ENCODE assay signal across 8 cellular contexts in the genomic region with DNA sequence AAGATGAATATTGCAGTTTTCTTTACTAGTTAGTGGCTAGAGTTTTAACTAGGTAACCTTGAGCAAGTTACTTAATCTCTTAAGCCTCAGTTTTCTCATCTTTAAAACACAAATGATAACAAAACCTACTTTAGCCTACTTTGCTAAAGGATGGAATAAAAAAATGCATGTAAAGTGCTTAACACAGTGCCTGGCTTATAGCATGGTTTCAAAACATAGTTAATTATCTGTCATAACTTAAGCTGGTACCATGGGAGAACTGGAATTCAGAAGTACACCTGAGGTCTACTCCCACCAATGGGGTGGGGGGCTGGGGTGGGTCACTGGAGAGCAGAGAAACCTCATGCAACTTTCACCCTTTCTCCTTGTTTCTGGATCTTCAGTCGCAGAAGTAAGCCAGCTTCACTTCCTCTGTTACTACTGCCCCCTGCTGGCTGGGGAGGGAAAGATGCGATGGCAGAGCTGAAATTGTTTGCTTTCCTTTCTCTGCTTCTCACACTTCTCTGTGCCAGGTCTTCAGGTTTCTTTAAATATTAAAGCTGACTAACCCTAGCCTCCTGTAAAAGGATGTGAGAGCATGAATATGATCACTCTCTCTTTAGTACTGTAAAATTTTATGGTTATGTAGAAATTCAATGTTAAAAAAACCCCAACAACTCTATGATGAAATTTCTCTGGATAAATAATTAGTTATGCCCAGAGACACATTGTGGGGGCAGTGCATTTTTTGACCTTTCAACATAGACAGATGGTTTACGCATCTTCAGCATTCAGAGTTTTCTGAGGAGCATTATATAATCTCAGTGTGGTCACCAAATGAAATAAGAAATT.
DNase-seq lines count a peak whose midpoint lies in the region; ATAC-seq and TF ChIP-seq lines count a peak whose summit lies in the region.

No MANE protein-coding gene starts in this region.

- H3K4me1 Mint-ChIP-seq in activated T-cell treated with anti-CD3 and anti-CD28 coated beads, Interleukin-2, amount 50 U/mL, for 24 hours (ENCODE audit: low read depth): no peaks in the 10 kb centered on the region
- H3K4me1 Mint-ChIP-seq in neural progenitor cell: no peaks in the 10 kb centered on the region

- H3K9me3 ChIP-seq in OCI-LY3 (ENCODE audit: insufficient read depth, low read length): no peaks in the 10 kb centered on the region
- no peaks in the 10 kb centered on the region for H3K9me3 ChIP-seq in neural progenitor cell (ENCODE audit: low read depth)
- H3K9me3 ChIP-seq in stomach: peaks cover 0 to 3% (median 0%) of the 10 kb centered on the region in 4 donors

- H3F3A ChIP-seq in neural progenitor cell (ENCODE audit: low read depth): no peaks in the 10 kb centered on the region

- 19 to 30% (median 28%) methylated on average over 3 of the region's 3 CpGs for whole genome bisulfite sequencing in stomach, 5 donors

- H3K79me2 ChIP-seq in OCI-LY3 (ENCODE audit: low read length) (no peaks in the 10 kb centered on the region), neural progenitor cell (ENCODE audit: low read depth) (no peaks in the 10 kb centered on the region)

- H3K36me3 Mint-ChIP-seq in activated T-cell treated with anti-CD3 and anti-CD28 coated beads, Interleukin-2, amount 50 U/mL, for 24 hours (ENCODE audit: low read depth): no peaks in the 10 kb centered on the region
- no peaks in the 10 kb centered on the region for H3K36me3 Mint-ChIP-seq in neural progenitor cell

- H3K27me3 ChIP-seq in OCI-LY3 (ENCODE audit: low read depth, low read length) (peaks cover 13% of the 10 kb centered on the region; the same call in 1 of the 2 replicates), neural progenitor cell (no peaks in the 10 kb centered on the region), stomach (peaks cover 0 to 4% (median 0%) of the 10 kb centered on the region in 3 donors)

- H3K4me3 ChIP-seq in AG10803 (ENCODE audit: low read length) (no peak overlapping the region), OCI-LY3 (ENCODE audit: low read length) (no peak overlapping the region), neural progenitor cell (no peak overlapping the region), stomach (no peak overlapping the region)

- H3K36me3 ChIP-seq in OCI-LY3 (replicated peaks; ENCODE audit: low read depth, low read length) (no peaks in the 10 kb centered on the region), neural progenitor cell (no peaks in the 10 kb centered on the region), stomach (no peaks in the 10 kb centered on the region)

- intact Hi-C loops in stomach (cut with DNase I; ENCODE audit: low total_unique reads): loop anchor here (10.0 kb wide), 1 partner anchor 329 kb away; the partner anchor contains the start of gene HLX

- no peak for TF ChIP-seq EP300 in stomach (IDR thresholded peaks at IDR 0.05)

- no peaks in the 10 kb centered on the region for H3K9me3 Mint-ChIP-seq in activated T-cell treated with anti-CD3 and anti-CD28 coated beads, Interleukin-2, amount 50 U/mL, for 24 hours
- peaks cover 5% of the 10 kb centered on the region for H3K9me3 Mint-ChIP-seq in neural progenitor cell

- TF ChIP-seq CTCF in AG10803 (conservative IDR thresholded peaks at IDR 0.05; ENCODE audit: low read length) (peak; percentile 96), OCI-LY3 (IDR thresholded peaks at IDR 0.05; ENCODE audit: low read depth, low read length) (peak; percentile 92), neural progenitor cell (IDR thresholded peaks at IDR 0.05) (peak; percentile 87), stomach (IDR thresholded peaks at IDR 0.05) (peak in 5 of 7 experiments; percentile 8 to 80 (median 69))

- H2AFZ ChIP-seq in OCI-LY3 (ENCODE audit: low read depth, low read length) (no peak overlapping the region), neural progenitor cell (replicated peaks) (no peak overlapping the region)

- H3K4me2 ChIP-seq in OCI-LY3 (ENCODE audit: low read length) (no peak overlapping the region), neural progenitor cell (no peak overlapping the region)

- peaks cover 16% of the 10 kb centered on the region for H3K27me3 Mint-ChIP-seq in activated T-cell treated with anti-CD3 and anti-CD28 coated beads, Interleukin-2, amount 50 U/mL, for 24 hours
- peaks cover 5% of the 10 kb centered on the region for H3K27me3 Mint-ChIP-seq in neural progenitor cell (ENCODE audit: insufficient read depth, low read depth)

- no peak overlapping the region for H3K9ac ChIP-seq in OCI-LY3 (ENCODE audit: low read length)
- no peak overlapping the region for H3K9ac ChIP-seq in neural progenitor cell

- peaks cover 22% of the 10 kb centered on the region for H3K4me1 ChIP-seq in OCI-LY3 (ENCODE audit: low read length)
- no peaks in the 10 kb centered on the region for H3K4me1 ChIP-seq in neural progenitor cell
- H3K4me1 ChIP-seq in stomach: peaks cover 0 to 15% (median 5%) of the 10 kb centered on the region in 4 donors

- DNase-seq in AG10803 (ENCODE audit: low read depth) (peak; percentile 74), fibroblast of the conjunctiva (ENCODE audit: low read depth) (peak; percentile 67), neural progenitor cell (ENCODE audit: low spot score) (peak; percentile 82), stomach (peak; percentile 69)
- peak; percentile 68 for DNase-seq in activated T-cell treated with anti-CD3 and anti-CD28 coated beads, Interleukin-2, amount 50 U/mL, for 24 hours

- H3K27ac ChIP-seq in OCI-LY3 (ENCODE audit: low read length) (no peak overlapping the region), neural progenitor cell (no peak overlapping the region), stomach (peak overlapping the region in 2 of 5 donors; percentile 2 to 38)

- TF ChIP-seq POLR2A in stomach (IDR thresholded peaks at IDR 0.05): no peak

- H3K4me3 Mint-ChIP-seq in activated T-cell treated with anti-CD3 and anti-CD28 coated beads, Interleukin-2, amount 50 U/mL, for 24 hours: no peak overlapping the region
- H3K4me3 Mint-ChIP-seq in neural progenitor cell: no peak overlapping the region

- no peak overlapping the region for H3K27ac Mint-ChIP-seq in activated T-cell treated with anti-CD3 and anti-CD28 coated beads, Interleukin-2, amount 50 U/mL, for 24 hours
- H3K27ac Mint-ChIP-seq in neural progenitor cell: no peak overlapping the region

- H4K20me1 ChIP-seq in OCI-LY3 (ENCODE audit: insufficient read depth, low read length) (no peaks in the 10 kb centered on the region), neural progenitor cell (ENCODE audit: low read depth) (no peaks in the 10 kb centered on the region)

- peak; percentile 68 for ATAC-seq in GM18870 (IDR thresholded peaks at IDR 0.05; ENCODE audit: unreplicated experiment)
- ATAC-seq in HG03460 (IDR thresholded peaks at IDR 0.05; ENCODE audit: unreplicated experiment): peak; percentile 80
